ENCODE assay signal across 25 cellular contexts in the genomic region with DNA sequence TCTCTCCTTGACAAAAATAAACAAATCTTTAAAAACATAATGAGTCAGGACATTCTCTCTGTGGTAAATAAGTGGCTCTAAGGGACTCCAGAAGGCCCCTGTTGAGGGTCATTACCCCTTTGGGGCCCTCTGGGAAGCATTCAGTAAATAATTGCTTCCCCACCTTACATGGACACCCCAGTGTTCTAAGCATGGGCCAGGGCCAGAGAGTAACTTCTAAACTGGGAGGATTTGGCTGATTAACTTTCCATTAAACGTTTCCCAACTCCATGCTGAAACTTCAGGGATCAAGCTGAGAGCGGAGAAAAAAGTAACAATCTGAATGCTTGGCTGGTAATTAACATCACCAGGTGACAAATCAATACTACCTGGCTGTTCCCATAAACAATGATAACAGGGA.
"Had no signal": no experiment of that assay in that cellular context is flagged by ENCODE, and none has a peak within 500 bp of the region (broad histone marks: within the 10 kb centered on the region; RNA-seq: fewer than 3 reads in every experiment).

No MANE protein-coding gene starts in this region.

- FAIRE-seq: kidney, urothelium cell line had no signal

- H2AFZ ChIP-seq: hepatocyte had no signal

- ATAC-seq: foreskin keratinocyte; gastroesophageal sphincter; heart left ventricle; left lung; naive thymus-derived CD8-positive, alpha-beta T cell; psoas muscle; right cardiac atrium; stimulated activated effector memory CD8-positive, alpha-beta T cell treated with anti-CD3 and anti-CD28 coated beads, Interleukin-12 subunit alpha, Interleukin-12 subunit beta, amount 100 ng/mL, for 72 hours had no signal

- H3K4me1 ChIP-seq: gastroesophageal sphincter, heart left ventricle, left lung, psoas muscle, stomach, thyroid gland had no signal

- H3K4me2 ChIP-seq: hepatocyte had no signal

- H3K9me3 ChIP-seq: esophagus muscularis mucosa, gastroesophageal sphincter, heart left ventricle, left lung, psoas muscle, sigmoid colon, stomach, thyroid gland had no signal

- H3K9me3 Mint-ChIP-seq: neural crest cell, type B pancreatic cell had no signal

- DNase-seq: cerebellar nuclear complex; cortex of kidney; foreskin keratinocyte; heart left ventricle; kidney; left lung; mesenchymal stem cell; midbrain; naive thymus-derived CD8-positive, alpha-beta T cell; psoas muscle; right cardiac atrium; sigmoid colon; stimulated activated CD4-positive, alpha-beta T cell treated with anti-CD3 and anti-CD28 coated beads, Interleukin-2, amount 100 ng/mL, for 24 hours; stimulated activated CD4-positive, alpha-beta T cell treated with anti-CD3 and anti-CD28 coated beads, Interleukin-4, amount 100 ng/mL, for 24 hours; stimulated activated naive CD4-positive, alpha-beta T cell treated with Interleukin-2 at 50 U/mL for 16 hours; stomach; thyroid gland had no signal

- H3K27me3 Mint-ChIP-seq: naive thymus-derived CD8-positive, alpha-beta T cell; type B pancreatic cell had no signal

- H3K27ac ChIP-seq: epithelial cell of prostate, esophagus muscularis mucosa, foreskin keratinocyte, gastroesophageal sphincter, heart left ventricle, hepatocyte, left lung, psoas muscle, sigmoid colon, stomach, thyroid gland had no signal

- H3K36me3 ChIP-seq: esophagus muscularis mucosa, gastroesophageal sphincter, heart left ventricle, left lung, sigmoid colon, stomach, thyroid gland had no signal

- H3K4me1 Mint-ChIP-seq: naive thymus-derived CD8-positive, alpha-beta T cell; stimulated activated effector memory CD8-positive, alpha-beta T cell treated with anti-CD3 and anti-CD28 coated beads, Interleukin-12 subunit alpha, Interleukin-12 subunit beta, amount 100 ng/mL, for 72 hours had no signal

- H3K4me3 ChIP-seq: esophagus muscularis mucosa, gastroesophageal sphincter, heart left ventricle, hepatocyte, left lung, psoas muscle, sigmoid colon, stomach, thyroid gland had no signal

- H3K27ac Mint-ChIP-seq: naive thymus-derived CD8-positive, alpha-beta T cell; stimulated activated effector memory CD8-positive, alpha-beta T cell treated with anti-CD3 and anti-CD28 coated beads, Interleukin-12 subunit alpha, Interleukin-12 subunit beta, amount 100 ng/mL, for 72 hours; type B pancreatic cell had no signal

- H3K36me3 Mint-ChIP-seq: stimulated activated effector memory CD8-positive, alpha-beta T cell treated with anti-CD3 and anti-CD28 coated beads, Interleukin-12 subunit alpha, Interleukin-12 subunit beta, amount 100 ng/mL, for 72 hours; type B pancreatic cell had no signal

- H3K27me3 ChIP-seq: esophagus muscularis mucosa, foreskin keratinocyte, gastroesophageal sphincter, heart left ventricle, hepatocyte, left lung, sigmoid colon, stomach, thyroid gland had no signal

- H3K4me3 Mint-ChIP-seq: naive thymus-derived CD8-positive, alpha-beta T cell; neural crest cell; stimulated activated effector memory CD8-positive, alpha-beta T cell treated with anti-CD3 and anti-CD28 coated beads, Interleukin-12 subunit alpha, Interleukin-12 subunit beta, amount 100 ng/mL, for 72 hours; type B pancreatic cell had no signal

- H3K79me2 ChIP-seq: hepatocyte had no signal
